ENCODE assay signal across 11 cellular contexts in the genomic region with DNA sequence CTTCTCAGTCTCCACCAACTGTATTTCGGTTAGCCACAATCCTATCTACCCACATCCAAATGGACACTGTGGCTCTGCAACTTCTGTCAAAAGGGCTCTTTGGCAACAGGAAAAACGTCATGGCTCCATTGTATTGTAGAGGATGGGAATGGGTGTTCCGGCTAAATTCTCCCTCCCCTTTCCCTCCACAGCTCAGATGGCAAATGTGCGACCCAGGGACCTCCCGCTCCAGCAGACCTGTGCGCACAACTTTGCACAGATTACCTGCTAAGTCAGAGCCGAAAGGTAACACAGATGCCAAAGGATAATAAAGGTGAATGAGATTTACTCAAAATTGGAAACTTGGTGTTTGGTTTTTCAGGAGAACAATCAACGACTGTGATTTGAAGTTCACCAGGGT. TPM values are rescaled to one million over a fixed set of nuclear protein-coding genes. Genes with fewer than 3 reads are reported as not detected.
A peak's percentile ranks its signal among the peaks of the same experiment; 100 is the strongest.
DNase-seq lines count a peak whose midpoint lies in the region; ATAC-seq and TF ChIP-seq lines count a peak whose summit lies in the region.
"Had no signal": no experiment of that assay in that cellular context is flagged by ENCODE, and none has a peak within 500 bp of the region (broad histone marks: within the 10 kb centered on the region; RNA-seq: fewer than 3 reads in every experiment).

No MANE protein-coding gene starts in this region.

- H3K36me3 ChIP-seq in gastroesophageal sphincter (no peaks in the 10 kb centered on the region), mucosa of descending colon (ENCODE audit: low read depth) (no peaks in the 10 kb centered on the region), mesendoderm (ENCODE audit: control insufficient read depth, insufficient read depth, low read length) (no peaks in the 10 kb centered on the region)
- H3K36me3 ChIP-seq: right lobe of liver had no signal

- H3K9me3 ChIP-seq in gastroesophageal sphincter = no peaks in the 10 kb centered on the region
- no peaks in the 10 kb centered on the region for H3K9me3 ChIP-seq in mucosa of descending colon
- H3K9me3 ChIP-seq: right lobe of liver had no signal

- H3K4me1 Mint-ChIP-seq in T-helper 2 cell treated with Interferon-gamma antibody and Interleukin-4, amounts not matched to agents 5 μg/mL and 100 μg/mL, for 36 hours (ENCODE audit: low read depth) = peaks cover 15% of the 10 kb centered on the region

- TF ChIP-seq EP300 in gastroesophageal sphincter (IDR thresholded peaks at IDR 0.05) = no peak

- H2BK15ac ChIP-seq in mesendoderm (replicated peaks; ENCODE audit: low read depth) = no peak overlapping the region

- intact Hi-C loops in mucosa of descending colon (cut with DNase I, micrococcal nuclease) = no loop called here

- no peaks in the 10 kb centered on the region for H3K27me3 ChIP-seq in gastroesophageal sphincter
- peaks cover 13% of the 10 kb centered on the region for H3K27me3 ChIP-seq in mesendoderm (ENCODE audit: insufficient read depth, low read length, poor library complexity)
- H3K27me3 ChIP-seq: right lobe of liver had no signal

- no peak for TF ChIP-seq POLR2A in gastroesophageal sphincter (IDR thresholded peaks at IDR 0.05)

- H3K4me3 Mint-ChIP-seq in T-helper 2 cell treated with Interferon-gamma antibody and Interleukin-4, amounts not matched to agents 5 μg/mL and 100 μg/mL, for 36 hours = peak overlapping the region; percentile 77

- no peaks in the 10 kb centered on the region for H3K79me2 ChIP-seq in mesendoderm (ENCODE audit: control insufficient read depth, insufficient read depth, low read length)

- no peak for TF ChIP-seq CTCF in GM12864 (IDR thresholded peaks at IDR 0.05; ENCODE audit: low read depth, low read length, missing control alignments)
- no peak for TF ChIP-seq CTCF in gastroesophageal sphincter (IDR thresholded peaks at IDR 0.05)
- no peak for TF ChIP-seq CTCF in mucosa of descending colon (IDR thresholded peaks at IDR 0.05)

- no peak overlapping the region for H2AK5ac ChIP-seq in mesendoderm (ENCODE audit: low read length)

- H2BK5ac ChIP-seq in mesendoderm (ENCODE audit: low read length) = no peak overlapping the region

- peaks cover 5% of the 10 kb centered on the region for H3K9me3 Mint-ChIP-seq in T-helper 2 cell treated with Interferon-gamma antibody and Interleukin-4, amounts not matched to agents 5 μg/mL and 100 μg/mL, for 36 hours

- H4K5ac ChIP-seq in mesendoderm (ENCODE audit: low read length) = no peak overlapping the region

- ATAC-seq in gastroesophageal sphincter = peak; percentile 18
- ATAC-seq in mucosa of descending colon = no peak

- H3K23ac ChIP-seq in mesendoderm (ENCODE audit: low read length) = no peak overlapping the region

- H3K18ac ChIP-seq in mesendoderm (ENCODE audit: low read length) = no peak overlapping the region

- no peaks in the 10 kb centered on the region for H3K79me1 ChIP-seq in mesendoderm (ENCODE audit: low read length)

- H3K27ac Mint-ChIP-seq in T-helper 2 cell treated with Interferon-gamma antibody and Interleukin-4, amounts not matched to agents 5 μg/mL and 100 μg/mL, for 36 hours = no peak overlapping the region

- no peak overlapping the region for H3K9ac ChIP-seq in mesendoderm (ENCODE audit: low read length)

- peaks cover 69% of the 10 kb centered on the region for H3K27me3 Mint-ChIP-seq in T-helper 2 cell treated with Interferon-gamma antibody and Interleukin-4, amounts not matched to agents 5 μg/mL and 100 μg/mL, for 36 hours (ENCODE audit: low read depth)

- H3K36me3 Mint-ChIP-seq in T-helper 2 cell treated with Interferon-gamma antibody and Interleukin-4, amounts not matched to agents 5 μg/mL and 100 μg/mL, for 36 hours (ENCODE audit: low read depth) = no peaks in the 10 kb centered on the region

- no peak overlapping the region for H3K56ac ChIP-seq in mesendoderm (ENCODE audit: low read length)

- WGBS in gastroesophageal sphincter (ENCODE audit: low coverage in 1 of 2), 2 donors = 77 to 79% methylated on average over 3 to 6 of the region's 8 CpGs
- no CpG with 5 or more reads among the region's 8 CpGs for WGBS in mesendoderm (ENCODE audit: extremely low coverage, insufficient coverage, low lambda C conversion rate)

- DNase-seq in GM12864 (ENCODE audit: low read depth) (no peak), putamen (ENCODE audit: low spot score) (peak; percentile 9), mucosa of descending colon (no peak), substantia nigra (lab: John Stamatoyannopoulos, UW) (no peak), mesendoderm (no peak), GM19240 (ENCODE audit: insufficient read length, low spot score) (no peak)
- DNase-seq in T-helper 2 cell treated with Interferon-gamma antibody and Interleukin-4, amounts not matched to agents 5 μg/mL and 100 μg/mL, for 36 hours (ENCODE audit: low spot score) = no peak
- DNase-seq: activated naive CD4-positive, alpha-beta T cell treated with anti-CD3 and anti-CD28 coated beads, Interleukin-2, amount 50 U/mL, for 16 hours; kidney glomerular epithelial cell had no signal

- H2BK120ac ChIP-seq in mesendoderm (ENCODE audit: low read depth, low read length) = no peak overlapping the region

- H3K4me3 ChIP-seq in GM12864 (ENCODE audit: low read depth, low read length) (peak overlapping the region; percentile 54), gastroesophageal sphincter (peak overlapping the region in 1 of 2 donors; percentile 64), mucosa of descending colon (no peak overlapping the region), mesendoderm (ENCODE audit: low read length) (no peak overlapping the region)

- H3K4ac ChIP-seq in mesendoderm (ENCODE audit: low read depth, low read length) = no peak overlapping the region

- no peak overlapping the region for H3K4me2 ChIP-seq in mesendoderm (ENCODE audit: low read length)

- H3K27ac ChIP-seq in gastroesophageal sphincter (peak overlapping the region in 3 of 4 donors; percentile 73 to 81 (median 80)), substantia nigra (ENCODE audit: low read depth, low read length, poor library complexity, severe bottlenecking) (no peak overlapping the region), mesendoderm (ENCODE audit: low read depth, low read length) (no peak overlapping the region)
- H3K27ac ChIP-seq: right lobe of liver had no signal

- H4K8ac ChIP-seq in mesendoderm (ENCODE audit: low read depth, low read length) = no peak overlapping the region

- peaks cover 0 to 27% (median 0%) of the 10 kb centered on the region in 3 donors for H3K4me1 ChIP-seq in gastroesophageal sphincter
- peaks cover 4% of the 10 kb centered on the region for H3K4me1 ChIP-seq in mucosa of descending colon (ENCODE audit: low read depth)
- H3K4me1 ChIP-seq in mesendoderm (ENCODE audit: control insufficient read depth, low read depth, low read length) = peaks cover 1% of the 10 kb centered on the region

RNA-seq across cellular contexts. Expression of gene KL, which starts 0.9 kb away (rescaled TPM):
- total RNA-seq in gastroesophageal sphincter (1 to 10 TPM; 1.7 to 6.6 (median 3.4) TPM), mucosa of descending colon (1 to 10 TPM in 1 of 3 donors, under 1 TPM in 2; 0.63 to 6.0 (median 0.84) TPM)
- polyA plus RNA-seq in mesendoderm (2013, experiment 1 of 2) = 0.08 TPM
- polyA plus RNA-seq in mesendoderm (2013, experiment 2 of 2) = 0.07 TPM

Comparison
In these comparisons a context has a peak if more than half of its experiments do, and no peak if none do; other contexts are left out.
1. H3K27ac ChIP-seq: peak in gastroesophageal sphincter (3 of 4); none in substantia nigra (single experiment) and mesendoderm (single experiment).